Comparison of ENCODE assay signal across 8 cellular contexts in genomic region chr2:69641887-69642708, GRCh38. TPM values are rescaled to one million over a fixed set of nuclear protein-coding genes. Genes with fewer than 3 reads are reported as not detected.
DNase-seq lines count a peak whose midpoint lies in the region; FAIRE-seq and TF ChIP-seq lines count a peak whose summit lies in the region.

No MANE protein-coding gene starts in this region.

- no peak overlapping the region for H2AK5ac ChIP-seq in trophoblast cell (ENCODE audit: low read length)

- H3K4me1 Mint-ChIP-seq in Calu3 (ENCODE audit: low read depth, unreplicated experiment), result peaks cover 56% of the 10 kb centered on the region

- H3K27ac ChIP-seq in SJCRH30 (peak overlapping the region; percentile 87), esophagus squamous epithelium (peak overlapping the region; percentile 29 to 96 (median 93)), trophoblast cell (ENCODE audit: low read depth, low read length) (no peak overlapping the region)

- H3K23ac ChIP-seq in trophoblast cell (ENCODE audit: low read length), result no peak overlapping the region

- H3K36me3 ChIP-seq in SJCRH30 (peaks cover 5% of the 10 kb centered on the region; the same call in 1 of the 2 replicates), esophagus squamous epithelium (peaks cover 0 to 11% (median 0%) of the 10 kb centered on the region in 3 donors), trophoblast cell (ENCODE audit: control insufficient read depth in 1 of 2, insufficient read depth in 2 of 2, low read length in 2 of 2) (no peaks in the 10 kb centered on the region)

- H4K91ac ChIP-seq in trophoblast cell (ENCODE audit: low read depth, low read length), result peak overlapping the region; percentile 36

- H3K27me3 ChIP-seq in SJCRH30, result no peaks in the 10 kb centered on the region
- no peaks in the 10 kb centered on the region for H3K27me3 ChIP-seq in esophagus squamous epithelium
- H3K27me3 ChIP-seq in trophoblast cell (ENCODE audit: insufficient read depth, low read length), result no peaks in the 10 kb centered on the region

- TF ChIP-seq POLR2A in esophagus squamous epithelium (IDR thresholded peaks at IDR 0.05), result no peak

- peaks cover 23% of the 10 kb centered on the region for H3K79me1 ChIP-seq in trophoblast cell (ENCODE audit: low read length)

- no peaks in the 10 kb centered on the region for H3K27me3 Mint-ChIP-seq in Calu3 (ENCODE audit: unreplicated experiment)

- no peak overlapping the region for H4K12ac ChIP-seq in trophoblast cell (ENCODE audit: low read depth, low read length)

- H3K9ac ChIP-seq in trophoblast cell (ENCODE audit: low read length), result peak overlapping the region; percentile 60

- peak overlapping the region; percentile 73 for H3K4me2 ChIP-seq in trophoblast cell (ENCODE audit: low read length)

- DNase-seq in Calu3 (no peak), SJCRH30 (peak in 1 of 2 experiments; percentile 21), esophagus squamous epithelium (lab: John Stamatoyannopoulos, UW) (no peak), trophoblast cell (no peak), NCI-H526 (lab: John Stamatoyannopoulos, UW) (no peak), T-helper 9 cell (no peak), urothelium cell line (ENCODE audit: low spot score) (no peak)
- DNase-seq in stimulated activated CD4-positive, alpha-beta T cell treated with anti-CD3 and anti-CD28 coated beads, Interleukin-4, amount 100 ng/mL, for 24 hours, result no peak

- H3K4me3 ChIP-seq in SJCRH30 (peak overlapping the region; percentile 99), esophagus squamous epithelium (peak overlapping the region; percentile 85 to 97 (median 92)), trophoblast cell (ENCODE audit: low read depth, low read length) (peak overlapping the region; percentile 31)

- no peak for FAIRE-seq in urothelium cell line (lab: Jason Lieb, UNC)

- H3K9me3 ChIP-seq in SJCRH30 (replicated peaks) (no peaks in the 10 kb centered on the region), esophagus squamous epithelium (no peaks in the 10 kb centered on the region), trophoblast cell (ENCODE audit: insufficient read depth, low read depth, low read length) (no peaks in the 10 kb centered on the region)

- CTCF ChIA-PET in Calu3 (lab: Charles Lee), result no interaction called here

- no peak overlapping the region for H2BK120ac ChIP-seq in trophoblast cell (ENCODE audit: insufficient read depth, low read length, poor library complexity)

- no peak overlapping the region for H2AFZ ChIP-seq in trophoblast cell (ENCODE audit: insufficient read depth, low read length, poor library complexity)

- intact Hi-C loops in Calu3 (cut with micrococcal nuclease; ENCODE audit: unreplicated experiment) (loop anchor here (5.0 kb wide), 3 partner anchors 40 to 75 kb away; no protein-coding TSS in a partner anchor), esophagus squamous epithelium (cut with DNase I) (loop anchor here (10.0 kb wide), 1 partner anchor 73 kb away; no protein-coding TSS in a partner anchor)

- H2BK5ac ChIP-seq in trophoblast cell (ENCODE audit: low read depth, low read length, poor library complexity), result no peak overlapping the region

- H3K79me2 ChIP-seq in trophoblast cell (ENCODE audit: control insufficient read depth, insufficient read depth, low read length, poor library complexity), result peaks cover 23% of the 10 kb centered on the region

- H3K14ac ChIP-seq in trophoblast cell (ENCODE audit: low read length), result peak overlapping the region; percentile 60

- H3K27ac Mint-ChIP-seq in Calu3 (ENCODE audit: unreplicated experiment), result peak overlapping the region; percentile 75

- H3K36me3 Mint-ChIP-seq in Calu3 (ENCODE audit: insufficient read depth, unreplicated experiment), result peaks cover 38% of the 10 kb centered on the region

- no peak overlapping the region for H3K18ac ChIP-seq in trophoblast cell (ENCODE audit: low read length)

- no peaks in the 10 kb centered on the region for H3K9me3 Mint-ChIP-seq in Calu3 (ENCODE audit: low read depth, unreplicated experiment)

- no peak for TF ChIP-seq CTCF in Calu3 (IDR thresholded peaks at IDR 0.05; ENCODE audit: unreplicated experiment)
- no peak for TF ChIP-seq CTCF in esophagus squamous epithelium (IDR thresholded peaks at IDR 0.05)

- TSS peak; percentile 48 for BruUV-seq in Calu3 (replicated peaks; lab: Mats Ljungman, UMichigan)

- peak overlapping the region; percentile 94 for H3K4me3 Mint-ChIP-seq in Calu3 (ENCODE audit: low read depth, unreplicated experiment)

- H3K4ac ChIP-seq in trophoblast cell (ENCODE audit: low read depth, low read length), result peak overlapping the region; percentile 85

- H3K4me1 ChIP-seq in SJCRH30 (peaks cover 6% of the 10 kb centered on the region; the same call in 1 of the 2 replicates), esophagus squamous epithelium (peaks cover 26 to 71% (median 31%) of the 10 kb centered on the region in 3 donors), trophoblast cell (ENCODE audit: control insufficient read depth in 1 of 2, insufficient read depth in 2 of 2, low read length in 2 of 2) (peaks cover 16 to 24% of the 10 kb centered on the region in 2 experiments)

- 13 to 17% methylated on average over 12 of the region's 12 CpGs for WGBS in esophagus squamous epithelium, 2 donors
- no CpG with 5 or more reads among the region's 12 CpGs for WGBS in trophoblast cell (ENCODE audit: extremely low coverage, insufficient coverage, insufficient read length)

- H2BK12ac ChIP-seq in trophoblast cell (ENCODE audit: low read length), result peak overlapping the region; percentile 29

- no peak overlapping the region for H4K8ac ChIP-seq in trophoblast cell (ENCODE audit: low read depth, low read length)

RNA-seq across cellular contexts. Expression of gene AAK1, which starts 1.4 kb away (rescaled TPM):
- total RNA-seq in Calu3 (2022), result 46.7 and 60.1 TPM in 2 replicates
- total RNA-seq in SJCRH30 (2014; rRNA removed; shearing (Covaris generic)), result 34.3 and 34.8 TPM in 2 replicates
- total RNA-seq in esophagus squamous epithelium, result 10 to 100 TPM; 28.0 to 35.5 (median 32.8) TPM
- 137 and 140 TPM in 2 replicates for polyA plus RNA-seq in trophoblast cell (2013)

Comparison
In these comparisons a context has a peak if more than half of its experiments do, and no peak if none do; other contexts are left out.
1. H3K4me3 ChIP-seq: peak in every context shown above with its lines; median percentile 99 in SJCRH30; 92 in esophagus squamous epithelium; 31 in trophoblast cell.